In the genomic region with DNA sequence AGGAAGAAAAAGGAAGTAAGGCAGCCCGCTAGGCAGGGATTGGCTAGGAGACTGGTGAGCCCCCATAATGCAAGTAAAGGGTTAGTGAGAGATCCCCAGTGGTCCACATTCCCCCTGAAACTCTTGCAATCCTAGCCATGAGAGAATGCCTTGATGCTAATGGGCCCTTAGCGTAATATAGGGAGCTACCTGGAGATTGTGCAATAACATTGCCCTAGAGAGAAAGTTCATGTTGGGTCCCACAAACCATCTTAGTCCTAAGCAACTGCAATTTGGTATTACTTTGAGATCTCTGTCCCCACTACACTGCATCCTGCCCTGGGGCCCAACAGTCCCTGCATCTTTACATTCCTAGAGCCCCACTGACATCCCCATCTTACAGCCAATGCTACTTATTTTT, we compare ENCODE assay signal across 5 cellular contexts.
"Had no signal": no experiment of that assay in that cellular context is flagged by ENCODE, and none has a peak within 500 bp of the region (broad histone marks: within the 10 kb centered on the region; RNA-seq: fewer than 3 reads in every experiment).

No MANE protein-coding gene starts in this region.

- FAIRE-seq: HTR-8/SVneo had no signal

- DNase-seq: KBM-7, KG1 had no signal

- H3K4me2 ChIP-seq: KMS-11 had no signal

- H3K9ac ChIP-seq: KMS-11 had no signal

- H3K27ac ChIP-seq: HL-60, KMS-11 had no signal
